ENCODE assay signal across 19 cellular contexts in the genomic region with DNA sequence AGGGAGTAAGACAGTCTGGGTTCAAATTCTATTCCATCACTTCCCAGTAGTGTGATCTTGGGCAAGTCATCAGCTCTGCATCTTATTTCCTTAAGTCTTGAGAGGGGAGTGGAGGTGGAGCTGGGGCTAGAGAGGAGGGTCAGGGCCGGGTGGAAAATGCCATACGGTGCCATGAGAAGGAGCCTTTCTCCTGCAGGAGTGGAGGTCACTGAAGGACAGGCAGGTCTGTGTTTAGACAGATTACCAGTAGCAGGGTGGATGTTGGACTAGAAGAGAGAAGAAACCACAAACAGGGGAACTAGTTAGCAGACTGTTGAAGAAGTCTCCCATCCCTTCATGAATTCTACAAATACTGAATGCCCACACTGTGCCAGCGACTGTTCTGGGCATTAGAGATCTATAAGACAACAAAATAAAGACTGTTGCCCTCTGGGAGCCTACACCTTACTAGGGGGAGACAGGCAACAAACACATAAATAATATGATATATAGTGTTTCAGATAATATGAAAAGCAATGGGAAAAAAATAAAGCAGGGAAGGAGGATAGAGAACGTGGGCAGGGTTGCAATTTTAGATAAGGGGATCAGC. TPM values are rescaled to one million over a fixed set of nuclear protein-coding genes. Genes with fewer than 3 reads are reported as not detected.
DNase-seq lines count a peak whose midpoint lies in the region; ATAC-seq and TF ChIP-seq lines count a peak whose summit lies in the region.
"Had no signal": no experiment of that assay in that cellular context is flagged by ENCODE, and none has a peak within 500 bp of the region (broad histone marks: within the 10 kb centered on the region; RNA-seq: fewer than 3 reads in every experiment).

No MANE protein-coding gene starts in this region.

- H3K27ac ChIP-seq in left ventricle myocardium inferior (replicated peaks) (peak overlapping the region; percentile 39), esophagus muscularis mucosa (replicated peaks in 1 of 4) (peak overlapping the region; percentile 14 to 45 (median 30)), mucosa of rectum (ENCODE audit: low read depth in 2 of 2, low read length in 2 of 2) (peak overlapping the region; percentile 79 to 93)
- no peak overlapping the region for H3K27ac ChIP-seq in naive thymus-derived CD4-positive, alpha-beta T cell (ENCODE audit: low read depth, low read length)
- H3K27ac ChIP-seq: PC-9, SJCRH30 had no signal

- peak overlapping the region in 1 of 2 donors; percentile 62 for H3K9ac ChIP-seq in mucosa of rectum (ENCODE audit: low read depth in 1 of 2, low read length in 2 of 2)

- WGBS in esophagus muscularis mucosa, result 79% methylated on average over 4 of the region's 4 CpGs

- H3K4me1 Mint-ChIP-seq in naive thymus-derived CD4-positive, alpha-beta T cell, result no peaks in the 10 kb centered on the region
- H3K4me1 Mint-ChIP-seq: activated B cell treated with CpG ODN at 0.5 μM for 24 hours; activated naive CD4-positive, alpha-beta T cell treated with anti-CD3 and anti-CD28 coated beads, Interleukin-2, amount 10 ng/mL, durations not matched to agents 7 days and 5 days; T-helper 17 cell had no signal

- no peak for ATAC-seq in Right ventricle myocardium superior (ENCODE audit: poor library complexity)
- ATAC-seq in naive thymus-derived CD4-positive, alpha-beta T cell, result no peak

- CTCF ChIA-PET in naive thymus-derived CD4-positive, alpha-beta T cell (lab: Charles Lee), result interaction anchor here (0.5 to 1.1 kb wide), 4 partner anchors 9 to 303 kb away, joined by 3 to 4 read pairs (median 4); a partner anchor contains a TSS

- H3K27me3 ChIP-seq in left ventricle myocardium inferior (ENCODE audit: low read depth), result no peaks in the 10 kb centered on the region
- no peaks in the 10 kb centered on the region for H3K27me3 ChIP-seq in esophagus muscularis mucosa
- no peaks in the 10 kb centered on the region for H3K27me3 ChIP-seq in mucosa of rectum (ENCODE audit: control insufficient read depth in 2 of 2, insufficient read depth in 2 of 2, low read length in 2 of 2)
- no peaks in the 10 kb centered on the region for H3K27me3 ChIP-seq in naive thymus-derived CD4-positive, alpha-beta T cell (ENCODE audit: control insufficient read depth in 2 of 2, insufficient read depth in 2 of 2, low read length in 2 of 2)
- H3K27me3 ChIP-seq: SJCRH30 had no signal

- H3K4me3 ChIP-seq in left ventricle myocardium inferior (no peak overlapping the region), esophagus muscularis mucosa (no peak overlapping the region), mucosa of rectum (ENCODE audit: low read length in 2 of 2) (peak overlapping the region; percentile 24 to 28)
- no peak overlapping the region for H3K4me3 ChIP-seq in naive thymus-derived CD4-positive, alpha-beta T cell (ENCODE audit: low read length)
- H3K4me3 ChIP-seq: PC-9, SJCRH30 had no signal

- H3K27ac Mint-ChIP-seq in naive thymus-derived CD4-positive, alpha-beta T cell, result no peak overlapping the region
- H3K27ac Mint-ChIP-seq: activated B cell treated with CpG ODN at 0.5 μM for 24 hours; activated CD8-positive, alpha-beta T cell treated with anti-CD3 and anti-CD28 coated beads, Interleukin-2, amount 10 ng/mL, durations not matched to agents 7 days and 5 days; activated naive CD4-positive, alpha-beta T cell treated with anti-CD3 and anti-CD28 coated beads, Interleukin-2, amount 10 ng/mL, durations not matched to agents 7 days and 5 days; activated T-cell treated with anti-CD3 and anti-CD28 coated beads, Interleukin-2, amount 50 U/mL, for 24 hours; T-helper 17 cell had no signal

- no peaks in the 10 kb centered on the region for H3K9me3 Mint-ChIP-seq in naive thymus-derived CD4-positive, alpha-beta T cell
- H3K9me3 Mint-ChIP-seq: activated B cell treated with CpG ODN at 0.5 μM for 24 hours; activated naive CD4-positive, alpha-beta T cell treated with anti-CD3 and anti-CD28 coated beads, Interleukin-2, amount 10 ng/mL, durations not matched to agents 7 days and 5 days; activated T-cell treated with anti-CD3 and anti-CD28 coated beads, Interleukin-2, amount 50 U/mL, for 24 hours had no signal

- H3K36me3 ChIP-seq in left ventricle myocardium inferior (no peaks in the 10 kb centered on the region), esophagus muscularis mucosa (no peaks in the 10 kb centered on the region), mucosa of rectum (ENCODE audit: control insufficient read depth in 2 of 2, insufficient read depth in 2 of 2, low read length in 2 of 2) (no peaks in the 10 kb centered on the region)
- H3K36me3 ChIP-seq in naive thymus-derived CD4-positive, alpha-beta T cell (ENCODE audit: control insufficient read depth in 2 of 3, insufficient read depth in 3 of 3, low read length in 3 of 3), result no peaks in the 10 kb centered on the region
- H3K36me3 ChIP-seq: SJCRH30 had no signal

- no peak for TF ChIP-seq CTCF in left ventricle myocardium inferior (IDR thresholded peaks at IDR 0.05; ENCODE audit: borderline replicate concordance)
- no peak for TF ChIP-seq CTCF in esophagus muscularis mucosa (IDR thresholded peaks at IDR 0.05)

- DNase-seq in left ventricle myocardium inferior, result no peak
- no peak for DNase-seq in Right ventricle myocardium superior
- no peak for DNase-seq in esophagus muscularis mucosa (ENCODE audit: extremely low spot score)
- no peak for DNase-seq in foreskin melanocyte
- DNase-seq in NAMALWA (ENCODE audit: low spot score), result no peak
- DNase-seq in inferior parietal cortex (ENCODE audit: extremely low spot score), result no peak
- no peak for DNase-seq in naive thymus-derived CD4-positive, alpha-beta T cell
- DNase-seq: 8988T had no signal

- peaks cover 0 to 26% (median 10%) of the 10 kb centered on the region in 5 donors for H3K27me3 Mint-ChIP-seq in naive thymus-derived CD4-positive, alpha-beta T cell

- no peak for TF ChIP-seq EP300 in esophagus muscularis mucosa (IDR thresholded peaks at IDR 0.05)

- H3K36me3 Mint-ChIP-seq in naive thymus-derived CD4-positive, alpha-beta T cell, result no peaks in the 10 kb centered on the region
- H3K36me3 Mint-ChIP-seq: activated naive CD4-positive, alpha-beta T cell treated with anti-CD3 and anti-CD28 coated beads, Interleukin-2, amount 10 ng/mL, durations not matched to agents 7 days and 5 days had no signal

- H3K4me1 ChIP-seq in left ventricle myocardium inferior (peaks cover 7% of the 10 kb centered on the region), esophagus muscularis mucosa (peaks cover 0 to 15% (median 4%) of the 10 kb centered on the region in 4 donors), mucosa of rectum (ENCODE audit: control insufficient read depth in 2 of 2, insufficient read depth in 2 of 2, low read length in 2 of 2) (peaks cover 13 to 44% of the 10 kb centered on the region in 2 donors)
- no peaks in the 10 kb centered on the region for H3K4me1 ChIP-seq in naive thymus-derived CD4-positive, alpha-beta T cell (ENCODE audit: control insufficient read depth in 2 of 2, insufficient read depth in 2 of 2, low read length in 2 of 2)
- H3K4me1 ChIP-seq: SJCRH30 had no signal

- intact Hi-C loops in left ventricle myocardium inferior (cut with micrococcal nuclease) (no loop called here), Right ventricle myocardium superior (cut with DNase I) (no loop called here), esophagus muscularis mucosa (cut with DNase I) (loop anchor here (10.0 kb wide), 3 partner anchors 118 to 258 kb away; a partner anchor contains a TSS)
- intact Hi-C loops in naive thymus-derived CD4-positive, alpha-beta T cell (cut with micrococcal nuclease), result loop anchor here (1.0 to 5.0 kb wide), 5 partner anchors 255 to 1286 kb away; a partner anchor contains a TSS

- no peak overlapping the region for H3K4me3 Mint-ChIP-seq in naive thymus-derived CD4-positive, alpha-beta T cell
- H3K4me3 Mint-ChIP-seq: activated B cell treated with CpG ODN at 0.5 μM for 24 hours; activated CD8-positive, alpha-beta T cell treated with anti-CD3 and anti-CD28 coated beads, Interleukin-2, amount 10 ng/mL, durations not matched to agents 7 days and 5 days; activated naive CD4-positive, alpha-beta T cell treated with anti-CD3 and anti-CD28 coated beads, Interleukin-2, amount 10 ng/mL, durations not matched to agents 7 days and 5 days; activated T-cell treated with anti-CD3 and anti-CD28 coated beads, Interleukin-2, amount 50 U/mL, for 24 hours; T-helper 17 cell had no signal

- H3K9me3 ChIP-seq in left ventricle myocardium inferior (replicated peaks) (no peaks in the 10 kb centered on the region), esophagus muscularis mucosa (no peaks in the 10 kb centered on the region), mucosa of rectum (ENCODE audit: control insufficient read depth in 2 of 2, low read length in 2 of 2) (no peaks in the 10 kb centered on the region)
- no peaks in the 10 kb centered on the region for H3K9me3 ChIP-seq in naive thymus-derived CD4-positive, alpha-beta T cell (ENCODE audit: control insufficient read depth in 2 of 3, low read length in 3 of 3)
- H3K9me3 ChIP-seq: SJCRH30 had no signal

- POLR2A ChIA-PET in naive thymus-derived CD4-positive, alpha-beta T cell (lab: Charles Lee), result interaction anchor here (1.0 kb wide), 1 partner anchor 15 kb away, joined by 3 read pairs; no protein-coding TSS in a partner anchor

- TF ChIP-seq POLR2A in esophagus muscularis mucosa (IDR thresholded peaks at IDR 0.05; ENCODE audit: low read depth), result no peak

RNA-seq across cellular contexts. Expression of a gene that starts 13.8 kb away (rescaled TPM):
- 31.7 TPM for total RNA-seq in left ventricle myocardium inferior
- total RNA-seq in Right ventricle myocardium superior, result 39.3 TPM
- 10 to 100 TPM; 11.4 to 19.1 (median 16.0) TPM for total RNA-seq in esophagus muscularis mucosa
- 10 to 100 TPM in 4 of 5 experiments, 1 to 10 TPM in 1; 8.8 to 23.0 (median 13.4) TPM for total RNA-seq in naive thymus-derived CD4-positive, alpha-beta T cell
- polyA plus RNA-seq in naive thymus-derived CD4-positive, alpha-beta T cell, result 10 to 100 TPM; 18.7 to 23.2 TPM

RNA-seq across cellular contexts. Expression of a gene that starts 37.7 kb away (rescaled TPM):
- total RNA-seq in left ventricle myocardium inferior (61.1 TPM), Right ventricle myocardium superior (58.3 TPM), esophagus muscularis mucosa (10 to 100 TPM; 56.5 to 72.5 (median 69.5) TPM)
- 10 to 100 TPM; 41.9 to 94.9 (median 51.4) TPM for total RNA-seq in naive thymus-derived CD4-positive, alpha-beta T cell
- polyA plus RNA-seq in naive thymus-derived CD4-positive, alpha-beta T cell, result 10 to 100 TPM; 77.5 to 80.1 TPM

RNA-seq across cellular contexts. Expression of a gene that starts 40.3 kb away (rescaled TPM):
- 0.44 TPM for total RNA-seq in left ventricle myocardium inferior
- 0.08 TPM for total RNA-seq in Right ventricle myocardium superior
- total RNA-seq in esophagus muscularis mucosa, result 1 to 10 TPM in 1 of 4 donors, under 1 TPM in 3; 0.45 to 3.7 (median 0.84) TPM
- 1 to 10 TPM in 1 of 5 experiments, under 1 TPM in 1, not detected in 3; 0.16 to 1.8 TPM for total RNA-seq in naive thymus-derived CD4-positive, alpha-beta T cell
- not detected for polyA plus RNA-seq in naive thymus-derived CD4-positive, alpha-beta T cell
- total RNA-seq: activated B cell treated with CpG ODN at 0.5 μM for 24 hours; activated CD8-positive, alpha-beta T cell treated with anti-CD3 and anti-CD28 coated beads, Interleukin-2, amount 10 ng/mL, durations not matched to agents 7 days and 5 days; frontal cortex; H7; kidney epithelial cell; PC-9; T-helper 17 cell had no signal

RNA-seq across cellular contexts. Expression of a gene that starts 55.5 kb away (rescaled TPM):
- total RNA-seq in left ventricle myocardium inferior, result 29.5 TPM
- total RNA-seq in Right ventricle myocardium superior, result 24.3 TPM
- 10 to 100 TPM; 28.2 to 37.6 (median 32.7) TPM for total RNA-seq in esophagus muscularis mucosa
- 10 to 100 TPM; 37.7 to 76.7 (median 52.3) TPM for total RNA-seq in naive thymus-derived CD4-positive, alpha-beta T cell
- polyA plus RNA-seq in naive thymus-derived CD4-positive, alpha-beta T cell, result 100 to 1,000 TPM in 1 of 2 donors, 10 to 100 TPM in 1; 97.2 to 108 TPM

Comparison
In these comparisons a context has a peak if more than half of its experiments do, and no peak if none do; other contexts are left out.
1. H3K4me3 ChIP-seq: peak in mucosa of rectum (2 of 2); none in left ventricle myocardium inferior (single experiment), esophagus muscularis mucosa (0 of 4) and naive thymus-derived CD4-positive, alpha-beta T cell (single experiment).
2. intact Hi-C loops: an anchor here in esophagus muscularis mucosa (10.0 kb wide) and naive thymus-derived CD4-positive, alpha-beta T cell (1.0 to 5.0 kb wide); none called in left ventricle myocardium inferior and Right ventricle myocardium superior.